Comparison of ENCODE assay signal across 1 cellular context in genomic region chr14:91149462-91149861, GRCh38.
TF ChIP-seq lines count a peak whose summit lies in the region.

No MANE protein-coding gene starts in this region.

TF ChIP-seq in liver, 16 proteins besides CTCF, POLR2A, EP300 and RAD21 (continued from another document):
- peak; percentile 74 for TF ChIP-seq REST (IDR thresholded peaks at IDR 0.05)
- peak; percentile 89 for TF ChIP-seq SP1 (IDR thresholded peaks at IDR 0.05)
- peak; percentile 85 for TF ChIP-seq YY1 (IDR thresholded peaks at IDR 0.05)
- no peak for TF ChIP-seq TAF1 (conservative IDR thresholded peaks at IDR 0.05)
- peak; percentile 95 for TF ChIP-seq HNF4A (conservative IDR thresholded peaks at IDR 0.05)
- TF ChIP-seq FOXA2 (IDR thresholded peaks at IDR 0.05), result peak; percentile 81
- TF ChIP-seq JUND (IDR thresholded peaks at IDR 0.05), result peak; percentile 92 to 98
- peak; percentile 90 to 96 for TF ChIP-seq RXRA (IDR thresholded peaks at IDR 0.05)
- TF ChIP-seq ATF3 (IDR thresholded peaks at IDR 0.05), result peak; percentile 59
- TF ChIP-seq FOXA1 (IDR thresholded peaks at IDR 0.05), result peak; percentile 84
- no peak for TF ChIP-seq GABPA (IDR thresholded peaks at IDR 0.05 in 1 of 2, conservative IDR thresholded peaks at IDR 0.05 in 1 of 2)
